In genomic region chr10:78761241-78761825, GRCh38 we compare ENCODE assay signal across 19 cellular contexts.
DNase-seq lines count a peak whose midpoint lies in the region; ATAC-seq lines count a peak whose summit lies in the region.
"Had no signal": no experiment of that assay in that cellular context is flagged by ENCODE, and none has a peak within 500 bp of the region (broad histone marks: within the 10 kb centered on the region; RNA-seq: fewer than 3 reads in every experiment).

No MANE protein-coding gene starts in this region.

- H2BK120ac ChIP-seq in trophoblast cell (ENCODE audit: insufficient read depth, low read length, poor library complexity), result peak overlapping the region; percentile 29

- no peak overlapping the region for H3K4me3 Mint-ChIP-seq in activated naive CD8-positive, alpha-beta T cell treated with anti-CD3 and anti-CD28 coated beads, Interleukin-2, amount 50 U/mL, for 24 hours
- no peak overlapping the region for H3K4me3 Mint-ChIP-seq in activated naive CD8-positive, alpha-beta T cell treated with anti-CD3 and anti-CD28 coated beads for 36 hours

- peaks cover 2% of the 10 kb centered on the region for H3K27me3 Mint-ChIP-seq in activated naive CD8-positive, alpha-beta T cell treated with anti-CD3 and anti-CD28 coated beads, Interleukin-2, amount 50 U/mL, for 24 hours
- H3K27me3 Mint-ChIP-seq in activated naive CD8-positive, alpha-beta T cell treated with anti-CD3 and anti-CD28 coated beads for 36 hours, result peaks cover 3% of the 10 kb centered on the region

- H3K4me1 Mint-ChIP-seq in activated naive CD8-positive, alpha-beta T cell treated with anti-CD3 and anti-CD28 coated beads, Interleukin-2, amount 50 U/mL, for 24 hours, result peaks cover 35% of the 10 kb centered on the region
- peaks cover 10% of the 10 kb centered on the region for H3K4me1 Mint-ChIP-seq in activated naive CD8-positive, alpha-beta T cell treated with anti-CD3 and anti-CD28 coated beads for 36 hours

- no peak overlapping the region for H4K12ac ChIP-seq in trophoblast cell (ENCODE audit: low read depth, low read length)

- H3K36me3 ChIP-seq in trophoblast cell (ENCODE audit: control insufficient read depth in 1 of 2, insufficient read depth in 2 of 2, low read length in 2 of 2), result no peaks in the 10 kb centered on the region
- H3K36me3 ChIP-seq: SJSA1 had no signal

- no peaks in the 10 kb centered on the region for H3K9me3 Mint-ChIP-seq in activated naive CD8-positive, alpha-beta T cell treated with anti-CD3 and anti-CD28 coated beads, Interleukin-2, amount 50 U/mL, for 24 hours
- H3K9me3 Mint-ChIP-seq in activated naive CD8-positive, alpha-beta T cell treated with anti-CD3 and anti-CD28 coated beads for 36 hours, result no peaks in the 10 kb centered on the region
- H3K9me3 Mint-ChIP-seq: CD14-positive monocyte had no signal

- WGBS in trophoblast cell (ENCODE audit: extremely low coverage, insufficient coverage, insufficient read length), result no CpG with 5 or more reads among the region's 15 CpGs

- no peak overlapping the region for H3K4me3 ChIP-seq in trophoblast cell (ENCODE audit: low read depth, low read length)
- H3K4me3 ChIP-seq: SJSA1 had no signal

- peak overlapping the region; percentile 34 for H2AK5ac ChIP-seq in trophoblast cell (ENCODE audit: low read length)

- H3K27ac Mint-ChIP-seq in activated naive CD8-positive, alpha-beta T cell treated with anti-CD3 and anti-CD28 coated beads, Interleukin-2, amount 50 U/mL, for 24 hours, result peak overlapping the region; percentile 12
- no peak overlapping the region for H3K27ac Mint-ChIP-seq in activated naive CD8-positive, alpha-beta T cell treated with anti-CD3 and anti-CD28 coated beads for 36 hours

- no peak overlapping the region for H2AFZ ChIP-seq in trophoblast cell (ENCODE audit: insufficient read depth, low read length, poor library complexity)

- peak overlapping the region; percentile 84 for H2BK12ac ChIP-seq in trophoblast cell (ENCODE audit: low read length)

- H3K79me2 ChIP-seq in trophoblast cell (ENCODE audit: control insufficient read depth, insufficient read depth, low read length, poor library complexity), result peaks cover 7% of the 10 kb centered on the region

- H3K27ac ChIP-seq in trophoblast cell (ENCODE audit: low read depth, low read length), result no peak overlapping the region
- H3K27ac ChIP-seq: SJSA1 had no signal

- no peak for ATAC-seq in activated naive CD8-positive, alpha-beta T cell treated with anti-CD3 and anti-CD28 coated beads, Interleukin-2, amount 50 U/mL, for 24 hours
- no peak for ATAC-seq in HG02571 (IDR thresholded peaks at IDR 0.05; ENCODE audit: unreplicated experiment)
- ATAC-seq: HCT116 had no signal

- no peak for DNase-seq in activated naive CD8-positive, alpha-beta T cell treated with anti-CD3 and anti-CD28 coated beads, Interleukin-2, amount 50 U/mL, for 24 hours
- DNase-seq in activated naive CD8-positive, alpha-beta T cell treated with anti-CD3 and anti-CD28 coated beads for 36 hours, result no peak
- peak; percentile 84 for DNase-seq in cerebellum (ENCODE audit: low spot score)
- DNase-seq in trophoblast cell, result no peak
- DNase-seq in NK-92 treated with Interleukin-12 subunit alpha and Interleukin-12 subunit beta, amount 100 ng/mL, for 24 hours (lab: John Stamatoyannopoulos, UW), result no peak
- no peak for DNase-seq in activated CD8-positive, alpha-beta memory T cell treated with anti-CD3 and anti-CD28 coated beads, Interleukin-2, amount 50 U/mL, for 4 hours
- DNase-seq: DMS53, GF-D8, GOT3, Kasumi-1, NCI-H187, NCI-H2107, NCI-H345, NCI-H526, OCI-M1 had no signal

- H3K23ac ChIP-seq in trophoblast cell (ENCODE audit: low read length), result no peak overlapping the region

- H3K4me1 ChIP-seq in trophoblast cell (ENCODE audit: control insufficient read depth in 1 of 2, insufficient read depth in 2 of 2, low read length in 2 of 2), result peaks cover 36 to 51% of the 10 kb centered on the region in 2 experiments

- H3K9me3 ChIP-seq in trophoblast cell (ENCODE audit: insufficient read depth, low read depth, low read length), result peaks cover 2% of the 10 kb centered on the region
- H3K9me3 ChIP-seq: SJSA1 had no signal

- H4K91ac ChIP-seq in trophoblast cell (ENCODE audit: low read depth, low read length), result peak overlapping the region; percentile 31

- peak overlapping the region; percentile 31 for H3K14ac ChIP-seq in trophoblast cell (ENCODE audit: low read length)

- no peak overlapping the region for H3K9ac ChIP-seq in trophoblast cell (ENCODE audit: low read length)

- no peak overlapping the region for H3K4me2 ChIP-seq in trophoblast cell (ENCODE audit: low read length)

- no peak overlapping the region for H4K8ac ChIP-seq in trophoblast cell (ENCODE audit: low read depth, low read length)

- H3K36me3 Mint-ChIP-seq in activated naive CD8-positive, alpha-beta T cell treated with anti-CD3 and anti-CD28 coated beads, Interleukin-2, amount 50 U/mL, for 24 hours (ENCODE audit: low read depth), result no peaks in the 10 kb centered on the region
- no peaks in the 10 kb centered on the region for H3K36me3 Mint-ChIP-seq in activated naive CD8-positive, alpha-beta T cell treated with anti-CD3 and anti-CD28 coated beads for 36 hours
- H3K36me3 Mint-ChIP-seq: CD14-positive monocyte had no signal

- peak overlapping the region; percentile 25 for H3K18ac ChIP-seq in trophoblast cell (ENCODE audit: low read length)

- peak overlapping the region; percentile 36 for H2BK5ac ChIP-seq in trophoblast cell (ENCODE audit: low read depth, low read length, poor library complexity)

- no peaks in the 10 kb centered on the region for H3K27me3 ChIP-seq in trophoblast cell (ENCODE audit: insufficient read depth, low read length)
- H3K27me3 ChIP-seq: SJSA1 had no signal

- H3K79me1 ChIP-seq in trophoblast cell (ENCODE audit: low read length), result peaks cover 40% of the 10 kb centered on the region

- peak overlapping the region; percentile 4 for H3K4ac ChIP-seq in trophoblast cell (ENCODE audit: low read depth, low read length)
